In the genomic region with DNA sequence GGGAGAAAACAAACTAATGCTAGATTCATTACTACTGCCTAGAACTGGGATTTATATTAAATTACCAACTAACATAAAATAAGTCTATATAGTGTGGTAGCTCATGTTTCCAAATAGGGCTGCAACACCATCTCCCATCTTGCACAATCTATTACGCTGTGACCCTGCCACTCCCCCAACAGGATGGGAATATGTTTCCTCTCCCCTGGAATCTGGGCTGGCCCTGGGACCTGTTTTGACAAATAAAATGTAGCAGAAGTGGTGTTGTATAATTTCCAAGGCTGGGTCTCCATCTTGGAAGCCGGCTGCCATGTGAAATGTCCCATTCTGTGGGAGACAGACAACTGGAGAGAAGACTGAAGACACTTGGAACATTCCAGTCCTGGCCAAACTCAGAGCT, we compare ENCODE assay signal across 18 cellular contexts.
"Had no signal": no experiment of that assay in that cellular context is flagged by ENCODE, and none has a peak within 500 bp of the region (broad histone marks: within the 10 kb centered on the region; RNA-seq: fewer than 3 reads in every experiment).

No MANE protein-coding gene starts in this region.

- DNase-seq: dermis blood vessel endothelial cell; dorsolateral prefrontal cortex; effector CD4-positive, alpha-beta T cell; effector memory CD4-positive, alpha-beta T cell; foreskin keratinocyte; glutamatergic neuron; head of caudate nucleus; heart right ventricle; hippocampal formation; left cardiac atrium; left lung; left ventricle myocardium superior; lower lobe of right lung; mesenchymal stem cell; mucosa of descending colon had no signal

- H3K27ac Mint-ChIP-seq: mesothelial cell of epicardium had no signal

- H3K4me1 ChIP-seq: foreskin keratinocyte, heart right ventricle, left lung had no signal

- H3K36me3 Mint-ChIP-seq: mesothelial cell of epicardium had no signal

- H3K4me1 Mint-ChIP-seq: mesothelial cell of epicardium had no signal

- H3K36me3 ChIP-seq: esophagus muscularis mucosa, heart right ventricle, left lung, lower lobe of right lung had no signal

- ATAC-seq: foreskin keratinocyte, left cardiac atrium, left lung, left ventricle myocardium superior, mucosa of descending colon had no signal

- H3K4me3 ChIP-seq: coronary artery, dorsolateral prefrontal cortex, esophagus muscularis mucosa, heart right ventricle, left lung, lower lobe of right lung, mucosa of descending colon had no signal

- H3K4me3 Mint-ChIP-seq: mesothelial cell of epicardium had no signal

- H3K27ac ChIP-seq: coronary artery, dorsolateral prefrontal cortex, foreskin keratinocyte, heart right ventricle, left lung, lower lobe of right lung had no signal

- H3K27me3 ChIP-seq: dorsolateral prefrontal cortex, esophagus muscularis mucosa, foreskin keratinocyte, heart right ventricle, left lung had no signal

- H3K9me3 ChIP-seq: esophagus muscularis mucosa, heart right ventricle, left lung, lower lobe of right lung, mucosa of descending colon had no signal
